In the genomic region with DNA sequence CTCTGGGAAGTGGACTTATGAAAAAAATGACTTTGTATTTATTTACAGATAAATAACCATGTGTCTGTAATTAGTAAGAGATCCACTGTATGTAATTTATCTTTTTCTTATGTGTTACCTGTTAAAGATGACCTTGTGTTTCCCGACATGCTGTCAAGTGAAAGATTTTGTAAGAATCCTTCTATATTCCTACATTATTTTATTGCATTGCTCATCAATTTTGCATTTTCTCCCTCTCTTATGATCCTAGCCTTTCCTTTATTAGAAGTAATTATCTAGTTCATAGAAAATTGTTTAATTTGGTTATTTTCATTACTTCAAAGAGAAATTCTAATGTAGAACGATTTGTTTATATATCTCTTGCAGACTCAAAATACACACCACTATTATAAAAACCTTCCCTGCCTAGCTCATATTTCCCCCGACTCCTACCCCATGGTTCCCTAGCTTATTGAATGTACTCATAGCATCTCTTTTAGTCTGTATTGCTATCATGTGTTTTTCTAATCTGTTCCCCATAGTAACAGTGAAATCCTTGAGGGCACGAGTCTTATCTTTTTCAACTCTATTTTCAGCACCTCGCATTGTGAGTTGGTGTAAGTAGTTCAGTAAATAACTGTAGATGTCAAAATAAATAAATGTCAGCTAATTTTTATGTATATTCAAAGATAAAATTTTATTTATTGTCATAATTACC, we compare ENCODE assay signal across 31 cellular contexts.
"Had no signal": no experiment of that assay in that cellular context is flagged by ENCODE, and none has a peak within 500 bp of the region (broad histone marks: within the 10 kb centered on the region; RNA-seq: fewer than 3 reads in every experiment).

No MANE protein-coding gene starts in this region.

- H3K9me3 ChIP-seq: ascending aorta, breast epithelium had no signal

- H3K4me3 ChIP-seq: ascending aorta, breast epithelium, cardiac muscle cell, coronary artery, dorsolateral prefrontal cortex had no signal

- H3K4me3 Mint-ChIP-seq: activated B cell treated with CpG ODN at 0.5 μM for 24 hours; activated CD8-positive, alpha-beta T cell treated with anti-CD3 and anti-CD28 coated beads for 36 hours; activated naive CD4-positive, alpha-beta T cell treated with anti-CD3 and anti-CD28 coated beads, Interleukin-2, amount 10 ng/mL, durations not matched to agents 7 days and 5 days; activated naive CD8-positive, alpha-beta T cell treated with anti-CD3 and anti-CD28 coated beads, Interleukin-2, amount 10 ng/mL, durations not matched to agents 7 days and 5 days; activated T-helper 1 cell treated with anti-CD3 and anti-CD28 coated beads, Interleukin-12 subunit alpha, Interleukin-12 subunit beta, Interleukin-2, Interleukin-4 antibody, amounts not matched to agents 30 ng/mL and 10 ng/mL and 1 ng/mL, durations not matched to agents 14 hours and 24 hours and 36 hours; brain; central memory CD8-positive, alpha-beta T cell; dendritic cell treated with granulocyte-macrophage colony-stimulating factor and Interleukin-4, amounts not matched to agents 40 ng/mL and 50 ng/mL, for 4 days; endodermal cell; T-cell; T-helper 1 cell treated with Interleukin-12 subunit alpha and Interleukin-12 subunit beta and Interleukin-4 antibody, amounts not matched to agents 30 μg/mL and 1 μg/mL, for 36 hours had no signal

- H3K27me3 Mint-ChIP-seq: activated B cell treated with CpG ODN at 0.5 μM for 24 hours; activated CD8-positive, alpha-beta T cell treated with anti-CD3 and anti-CD28 coated beads for 36 hours; activated naive CD4-positive, alpha-beta T cell treated with anti-CD3 and anti-CD28 coated beads, Interleukin-2, amount 10 ng/mL, durations not matched to agents 7 days and 5 days; activated naive CD8-positive, alpha-beta T cell treated with anti-CD3 and anti-CD28 coated beads, Interleukin-2, amount 10 ng/mL, durations not matched to agents 7 days and 5 days; brain; central memory CD8-positive, alpha-beta T cell; dendritic cell treated with granulocyte-macrophage colony-stimulating factor and Interleukin-4, amounts not matched to agents 40 ng/mL and 50 ng/mL, for 4 days had no signal

- H3K9me3 Mint-ChIP-seq: activated B cell treated with CpG ODN at 0.5 μM for 24 hours; activated CD8-positive, alpha-beta T cell treated with anti-CD3 and anti-CD28 coated beads for 36 hours; activated naive CD4-positive, alpha-beta T cell treated with anti-CD3 and anti-CD28 coated beads, Interleukin-2, amount 10 ng/mL, durations not matched to agents 7 days and 5 days; activated T-helper 1 cell treated with anti-CD3 and anti-CD28 coated beads, Interleukin-12 subunit alpha, Interleukin-12 subunit beta, Interleukin-2, Interleukin-4 antibody, amounts not matched to agents 30 ng/mL and 10 ng/mL and 1 ng/mL, durations not matched to agents 14 hours and 24 hours and 36 hours; T-helper 1 cell treated with Interleukin-12 subunit alpha and Interleukin-12 subunit beta and Interleukin-4 antibody, amounts not matched to agents 30 μg/mL and 1 μg/mL, for 36 hours had no signal

- H3K27ac Mint-ChIP-seq: activated B cell treated with CpG ODN at 0.5 μM for 24 hours; activated CD8-positive, alpha-beta T cell treated with anti-CD3 and anti-CD28 coated beads for 36 hours; activated naive CD4-positive, alpha-beta T cell treated with anti-CD3 and anti-CD28 coated beads, Interleukin-2, amount 10 ng/mL, durations not matched to agents 7 days and 5 days; activated naive CD4-positive, alpha-beta T cell treated with anti-CD3 and anti-CD28 coated beads, Interleukin-2, amount 50 U/mL, for 72 hours; activated naive CD8-positive, alpha-beta T cell treated with anti-CD3 and anti-CD28 coated beads, Interleukin-2, amount 10 ng/mL, durations not matched to agents 7 days and 5 days; activated T-helper 1 cell treated with anti-CD3 and anti-CD28 coated beads, Interleukin-12 subunit alpha, Interleukin-12 subunit beta, Interleukin-2, Interleukin-4 antibody, amounts not matched to agents 30 ng/mL and 10 ng/mL and 1 ng/mL, durations not matched to agents 14 hours and 24 hours and 36 hours; activated T-helper 2 cell treated with anti-CD3 and anti-CD28 coated beads, Interferon-gamma antibody, Interleukin-2, Interleukin-4, amounts not matched to agents 10 μg/mL and 5 μg/mL and 100 μg/mL, durations not matched to agents 14 hours and 24 hours and 36 hours; brain; dendritic cell treated with granulocyte-macrophage colony-stimulating factor and Interleukin-4, amounts not matched to agents 40 ng/mL and 50 ng/mL, for 4 days; endodermal cell; T-cell; T-helper 1 cell treated with Interleukin-12 subunit alpha and Interleukin-12 subunit beta and Interleukin-4 antibody, amounts not matched to agents 30 μg/mL and 1 μg/mL, for 36 hours had no signal

- H3K4me1 ChIP-seq: ascending aorta, breast epithelium had no signal

- DNase-seq: activated B cell treated with CpG ODN at 0.5 μM for 24 hours; activated CD4-positive, alpha-beta T cell treated with anti-CD3 and anti-CD28 coated beads for 48 hours; activated CD4-positive, alpha-beta T cell treated with anti-CD3 and anti-CD28 coated beads, Interleukin-2, amount 50 U/mL, for 1 hour; activated CD4-positive, alpha-beta T cell treated with anti-CD3 and anti-CD28 coated beads, Interleukin-2, amount 50 U/mL, for 48 hours; activated CD8-positive, alpha-beta memory T cell treated with anti-CD3 and anti-CD28 coated beads for 24 hours; activated CD8-positive, alpha-beta T cell treated with anti-CD3 and anti-CD28 coated beads for 36 hours; activated effector memory CD4-positive, alpha-beta T cell treated with anti-CD3 and anti-CD28 coated beads, Interleukin-2, amount 50 U/mL, for 16 hours; activated naive CD4-positive, alpha-beta T cell treated with anti-CD3 and anti-CD28 coated beads, Interleukin-2, amount 10 ng/mL, durations not matched to agents 7 days and 5 days; activated naive CD8-positive, alpha-beta T cell treated with anti-CD3 and anti-CD28 coated beads, Interleukin-2, amount 10 ng/mL, durations not matched to agents 7 days and 5 days; activated T-cell treated with anti-CD3 and anti-CD28 coated beads, Interleukin-2, amount 50 U/mL, for 48 hours; dorsolateral prefrontal cortex; effector memory CD4-positive, alpha-beta T cell; endodermal cell; foreskin fibroblast; head of caudate nucleus; T-cell; T1000; WERI-Rb-1 had no signal

- H3K4me1 Mint-ChIP-seq: activated B cell treated with CpG ODN at 0.5 μM for 24 hours; activated naive CD4-positive, alpha-beta T cell treated with anti-CD3 and anti-CD28 coated beads, Interleukin-2, amount 10 ng/mL, durations not matched to agents 7 days and 5 days; activated naive CD8-positive, alpha-beta T cell treated with anti-CD3 and anti-CD28 coated beads, Interleukin-2, amount 10 ng/mL, durations not matched to agents 7 days and 5 days; central memory CD8-positive, alpha-beta T cell; T-cell had no signal

- H3K36me3 Mint-ChIP-seq: activated naive CD4-positive, alpha-beta T cell treated with anti-CD3 and anti-CD28 coated beads, Interleukin-2, amount 10 ng/mL, durations not matched to agents 7 days and 5 days; activated naive CD4-positive, alpha-beta T cell treated with anti-CD3 and anti-CD28 coated beads, Interleukin-2, amount 50 U/mL, for 72 hours; activated naive CD8-positive, alpha-beta T cell treated with anti-CD3 and anti-CD28 coated beads, Interleukin-2, amount 10 ng/mL, durations not matched to agents 7 days and 5 days; brain; T-cell had no signal

- H3K36me3 ChIP-seq: ascending aorta, breast epithelium, cardiac muscle cell, WERI-Rb-1 had no signal

- H3K27me3 ChIP-seq: ascending aorta, breast epithelium, cardiac muscle cell, dorsolateral prefrontal cortex had no signal

- H3K27ac ChIP-seq: ascending aorta, breast epithelium, cardiac muscle cell, coronary artery, dorsolateral prefrontal cortex, WERI-Rb-1 had no signal

- ATAC-seq: activated CD4-positive, CD25-positive, alpha-beta regulatory T cell treated with anti-CD3 and anti-CD28 coated beads, Interleukin-2, amount 50 U/mL, for 24 hours; activated CD8-positive, alpha-beta T cell treated with anti-CD3 and anti-CD28 coated beads for 36 hours; activated naive CD4-positive, alpha-beta T cell treated with anti-CD3 and anti-CD28 coated beads, Interleukin-2, amount 50 U/mL, for 72 hours; esophagus mucosa; T-cell had no signal
